ENCODE assay signal across 23 cellular contexts in the genomic region with DNA sequence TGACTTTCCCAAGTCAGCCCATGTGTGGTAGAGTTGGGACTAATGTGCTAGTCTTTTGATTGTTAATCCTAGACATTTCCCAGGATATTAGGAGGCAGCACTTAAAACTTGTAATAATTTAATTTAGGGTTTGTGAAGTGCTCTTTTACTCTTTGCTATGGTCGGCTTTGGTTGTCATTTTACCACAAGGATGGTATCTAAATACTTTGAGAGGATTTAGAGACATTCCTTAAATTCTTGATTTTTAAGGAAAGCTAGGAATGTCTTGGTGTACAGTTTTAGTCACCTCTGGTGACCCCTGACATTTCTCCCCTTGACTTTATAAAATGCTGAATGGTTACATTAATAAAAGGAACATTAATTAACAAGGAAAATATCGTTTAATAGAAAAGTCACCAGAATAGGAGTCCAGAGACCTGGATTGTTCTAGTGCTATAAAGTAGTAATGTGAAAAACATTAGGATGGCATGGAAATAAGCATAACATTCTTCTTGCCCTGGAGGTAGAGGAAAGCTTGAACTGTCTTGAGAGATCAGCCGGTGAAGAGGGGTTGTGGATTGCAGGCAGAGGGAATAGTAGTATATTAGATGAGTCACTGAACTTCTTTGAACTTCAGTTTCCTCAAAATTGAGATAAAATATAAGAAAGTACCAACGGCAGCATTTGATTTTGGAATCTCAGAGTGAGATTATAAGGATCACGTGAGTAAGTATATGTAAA. TPM values are rescaled to one million over a fixed set of nuclear protein-coding genes. Genes with fewer than 3 reads are reported as not detected.
A peak's percentile ranks its signal among the peaks of the same experiment; 100 is the strongest.
DNase-seq lines count a peak whose midpoint lies in the region; ATAC-seq, FAIRE-seq and TF ChIP-seq lines count a peak whose summit lies in the region.
"Had no signal": no experiment of that assay in that cellular context is flagged by ENCODE, and none has a peak within 500 bp of the region (broad histone marks: within the 10 kb centered on the region; RNA-seq: fewer than 3 reads in every experiment).

No MANE protein-coding gene starts in this region.

- H3K27me3 Mint-ChIP-seq in astrocyte (ENCODE audit: low read depth, unreplicated experiment), result no peaks in the 10 kb centered on the region
- peaks cover 7% of the 10 kb centered on the region for H3K27me3 Mint-ChIP-seq in T-helper 2 cell treated with Interferon-gamma antibody and Interleukin-4, amounts not matched to agents 5 μg/mL and 100 μg/mL, for 36 hours (ENCODE audit: low read depth)
- H3K27me3 Mint-ChIP-seq: activated naive CD8-positive, alpha-beta T cell treated with anti-CD3 and anti-CD28 coated beads, Interleukin-2, amount 10 ng/mL, durations not matched to agents 7 days and 5 days; activated T-cell treated with anti-CD3 and anti-CD28 coated beads, Interleukin-2, amount 50 U/mL, for 24 hours; CD8-positive, alpha-beta memory T cell; effector memory CD8-positive, alpha-beta T cell had no signal

- H2BK15ac ChIP-seq in IMR-90 (ENCODE audit: low read depth, low read length), result no peak overlapping the region

- no peak overlapping the region for H4K5ac ChIP-seq in IMR-90 (ENCODE audit: low read depth, low read length)

- H3K4me3 Mint-ChIP-seq in astrocyte (ENCODE audit: unreplicated experiment), result no peak overlapping the region
- H3K4me3 Mint-ChIP-seq in T-helper 2 cell treated with Interferon-gamma antibody and Interleukin-4, amounts not matched to agents 5 μg/mL and 100 μg/mL, for 36 hours, result no peak overlapping the region
- H3K4me3 Mint-ChIP-seq: activated naive CD8-positive, alpha-beta T cell treated with anti-CD3 and anti-CD28 coated beads, Interleukin-2, amount 10 ng/mL, durations not matched to agents 7 days and 5 days; activated T-cell treated with anti-CD3 and anti-CD28 coated beads, Interleukin-2, amount 50 U/mL, for 24 hours; CD8-positive, alpha-beta memory T cell; effector memory CD8-positive, alpha-beta T cell had no signal

- H3K27ac ChIP-seq in IMR-90 (ENCODE audit: insufficient read depth, low read length), result no peak overlapping the region
- no peak overlapping the region for H3K27ac ChIP-seq in astrocyte (ENCODE audit: low read depth, low read length)
- H3K27ac ChIP-seq in left lung, result peak overlapping the region in 1 of 2 donors; percentile 11
- H3K27ac ChIP-seq: right lobe of liver, testis had no signal

- no peaks in the 10 kb centered on the region for H3K36me3 Mint-ChIP-seq in astrocyte (ENCODE audit: low read depth, unreplicated experiment)
- no peaks in the 10 kb centered on the region for H3K36me3 Mint-ChIP-seq in T-helper 2 cell treated with Interferon-gamma antibody and Interleukin-4, amounts not matched to agents 5 μg/mL and 100 μg/mL, for 36 hours (ENCODE audit: low read depth)

- peak overlapping the region; percentile 63 for H2BK5ac ChIP-seq in IMR-90 (ENCODE audit: low read depth, low read length, poor library complexity, severe bottlenecking)

- peaks cover 0 to 55% of the 10 kb centered on the region in 2 experiments; a peak in 2 of 4 replicates for H3K79me1 ChIP-seq in IMR-90 (ENCODE audit: low read depth in 1 of 2, low read length in 2 of 2)

- peak; percentile 37 for FAIRE-seq in astrocyte (lab: Jason Lieb, UNC)
- FAIRE-seq: frontal cortex, GM12892 had no signal

- in situ Hi-C loops in IMR-90 (cut with MboI; ENCODE audit: low sequenced_read_pairs), result no loop called here

- peaks cover 35% of the 10 kb centered on the region for H3K4me1 Mint-ChIP-seq in astrocyte (ENCODE audit: low read depth, unreplicated experiment)
- H3K4me1 Mint-ChIP-seq in T-helper 2 cell treated with Interferon-gamma antibody and Interleukin-4, amounts not matched to agents 5 μg/mL and 100 μg/mL, for 36 hours (ENCODE audit: low read depth), result peaks cover 6% of the 10 kb centered on the region

- peaks cover 14% of the 10 kb centered on the region for H3K9me1 ChIP-seq in IMR-90 (ENCODE audit: insufficient read depth, low read length)

- H3K4me1 ChIP-seq in IMR-90 (ENCODE audit: control insufficient read depth, insufficient read depth, low read length), result peaks cover 10% of the 10 kb centered on the region
- peaks cover 35% of the 10 kb centered on the region for H3K4me1 ChIP-seq in astrocyte (ENCODE audit: insufficient read depth, low read length)
- peaks cover 26 to 45% of the 10 kb centered on the region in 2 donors for H3K4me1 ChIP-seq in left lung

- H4K8ac ChIP-seq in IMR-90 (ENCODE audit: low read depth in 2 of 2, low read length in 2 of 2), result no peak overlapping the region; a peak in 1 of 4 replicates

- no peak overlapping the region for H2BK20ac ChIP-seq in IMR-90 (ENCODE audit: low read depth, low read length)

- peaks cover 97% of the 10 kb centered on the region for H4K20me1 ChIP-seq in IMR-90 (ENCODE audit: insufficient read depth, low read length)
- peaks cover 95% of the 10 kb centered on the region for H4K20me1 ChIP-seq in astrocyte (ENCODE audit: insufficient read depth, low read length)

- no peaks in the 10 kb centered on the region for H3K27me3 ChIP-seq in IMR-90 (ENCODE audit: control insufficient read depth, insufficient read depth, low read length)
- H3K27me3 ChIP-seq in astrocyte (ENCODE audit: insufficient read depth, low read length), result no peaks in the 10 kb centered on the region
- no peaks in the 10 kb centered on the region for H3K27me3 ChIP-seq in left lung
- H3K27me3 ChIP-seq: right lobe of liver, testis had no signal

- ATAC-seq in IMR-90 (ENCODE audit: low read depth) (peak; percentile 68), left lung (peak; percentile 42), GM18502 (IDR thresholded peaks at IDR 0.05; ENCODE audit: poor library complexity, unreplicated experiment) (no peak), HG02870 (IDR thresholded peaks at IDR 0.05; ENCODE audit: unreplicated experiment) (no peak)
- ATAC-seq: effector memory CD8-positive, alpha-beta T cell; HCT116; right lobe of liver had no signal

- dilution Hi-C loops in IMR-90 (cut with HindIII; ENCODE audit: low sequenced_read_pairs, unreplicated experiment), result no loop called here

- H3K14ac ChIP-seq in IMR-90 (replicated peaks; ENCODE audit: low read depth, low read length), result 0 out of 2 replicates have a peak overlapping the region, but pooled peaks have one; percentile 38

- POLR2A ChIA-PET in IMR-90 (lab: Charles Lee; ENCODE audit: unreplicated experiment), result no interaction called here

- no peak overlapping the region for H4K91ac ChIP-seq in IMR-90 (ENCODE audit: insufficient read depth, low read depth, low read length)

- no peak for TF ChIP-seq POLR2A in IMR-90 (IDR thresholded peaks at IDR 0.05; ENCODE audit: low read depth, low read length)

- peak overlapping the region; percentile 40; the same call in 1 of the 2 replicates for H3K9ac ChIP-seq in IMR-90 (ENCODE audit: low read depth, low read length)
- no peak overlapping the region for H3K9ac ChIP-seq in astrocyte (ENCODE audit: low read length)

- H3K36me3 ChIP-seq in IMR-90 (ENCODE audit: control insufficient read depth, insufficient read depth, low read length) (no peaks in the 10 kb centered on the region), astrocyte (ENCODE audit: insufficient read depth, low read length) (no peaks in the 10 kb centered on the region), left lung (no peaks in the 10 kb centered on the region)
- H3K36me3 ChIP-seq: right lobe of liver had no signal

- intact Hi-C loops in IMR-90 (cut with micrococcal nuclease) (no loop called here), left lung (cut with DNase I) (no loop called here)

- H3K23ac ChIP-seq in IMR-90 (ENCODE audit: low read depth, low read length), result peak overlapping the region; percentile 74; the same call in 1 of the 2 replicates

- no peak overlapping the region for H2AK9ac ChIP-seq in IMR-90 (replicated peaks; ENCODE audit: low read depth, low read length, poor library complexity)

- no peak overlapping the region for H3K4me3 ChIP-seq in IMR-90 (ENCODE audit: insufficient read depth, low read depth, low read length)
- H3K4me3 ChIP-seq in astrocyte (ENCODE audit: insufficient read depth, low read depth, low read length), result no peak overlapping the region
- no peak overlapping the region for H3K4me3 ChIP-seq in left lung
- H3K4me3 ChIP-seq: right lobe of liver, testis had no signal

- no peaks in the 10 kb centered on the region for H3K9me3 Mint-ChIP-seq in astrocyte (ENCODE audit: unreplicated experiment)
- peaks cover under 1% of the 10 kb centered on the region for H3K9me3 Mint-ChIP-seq in T-helper 2 cell treated with Interferon-gamma antibody and Interleukin-4, amounts not matched to agents 5 μg/mL and 100 μg/mL, for 36 hours
- H3K9me3 Mint-ChIP-seq: activated naive CD8-positive, alpha-beta T cell treated with anti-CD3 and anti-CD28 coated beads, Interleukin-2, amount 10 ng/mL, durations not matched to agents 7 days and 5 days; effector memory CD8-positive, alpha-beta T cell had no signal

- BruUV-seq in IMR-90 (replicated peaks; lab: Mats Ljungman, UMichigan), result no TSS peak

- TF ChIP-seq RAD21 in IMR-90 (IDR thresholded peaks at IDR 0.05; ENCODE audit: low read length), result no peak

- CTCF ChIA-PET in IMR-90 (lab: Yijun Ruan, JAX), result interaction anchor here (0.5 kb wide), 1 partner anchor 28 kb away, joined by 3 read pairs; no protein-coding TSS in a partner anchor

- H3K27ac Mint-ChIP-seq in astrocyte (ENCODE audit: unreplicated experiment), result no peak overlapping the region
- no peak overlapping the region for H3K27ac Mint-ChIP-seq in T-helper 2 cell treated with Interferon-gamma antibody and Interleukin-4, amounts not matched to agents 5 μg/mL and 100 μg/mL, for 36 hours
- H3K27ac Mint-ChIP-seq: activated naive CD8-positive, alpha-beta T cell treated with anti-CD3 and anti-CD28 coated beads, Interleukin-2, amount 10 ng/mL, durations not matched to agents 7 days and 5 days; activated T-cell treated with anti-CD3 and anti-CD28 coated beads, Interleukin-2, amount 50 U/mL, for 24 hours; effector memory CD8-positive, alpha-beta T cell had no signal

- 72% methylated on average over 2 of the region's 5 CpGs; no CpG with 5 or more reads in 1 of the 2 experiments for WGBS in IMR-90 (ENCODE audit: extremely low coverage in 2 of 2, insufficient read length in 1 of 2), 2 experiments

- H3K56ac ChIP-seq in IMR-90 (ENCODE audit: extremely low read depth, insufficient read depth, low read length), result no peak overlapping the region

- no peak overlapping the region for H2AFZ ChIP-seq in IMR-90 (replicated peaks; ENCODE audit: low read length, poor library complexity)
- H2AFZ ChIP-seq in astrocyte (ENCODE audit: low read depth, low read length), result no peak overlapping the region

- H2BK120ac ChIP-seq in IMR-90 (ENCODE audit: low read depth, low read length), result 0 out of 2 replicates have a peak overlapping the region, but pooled peaks have one; percentile 32

- H3K4me2 ChIP-seq in IMR-90 (ENCODE audit: low read depth, low read length) (peak overlapping the region; percentile 76; the same call in 1 of the 2 replicates), astrocyte (ENCODE audit: low read length) (peak overlapping the region; percentile 43)

- peak overlapping the region; percentile 43; the same call in 1 of the 2 replicates for H3K18ac ChIP-seq in IMR-90 (ENCODE audit: low read depth, low read length)

- H3K4ac ChIP-seq in IMR-90 (ENCODE audit: low read depth, low read length), result no peak overlapping the region

- TF ChIP-seq CTCF in IMR-90 (conservative IDR thresholded peaks at IDR 0.05; ENCODE audit: low read depth, low read length) (no peak), astrocyte (IDR thresholded peaks at IDR 0.05; ENCODE audit: insufficient read depth, low read depth, low read length) (no peak), left lung (IDR thresholded peaks at IDR 0.05) (no peak)

- DNase-seq in A172 (ENCODE audit: low spot score), result peak; percentile 46
- DNase-seq in IMR-90, result peak; percentile 42
- DNase-seq in astrocyte (ENCODE audit: low read depth), result no peak
- no peak for DNase-seq in left lung
- DNase-seq in activated T-cell treated with anti-CD3 and anti-CD28 coated beads, Interleukin-2, amount 50 U/mL, for 48 hours, result no peak
- DNase-seq in T-helper 2 cell treated with Interferon-gamma antibody and Interleukin-4, amounts not matched to agents 5 μg/mL and 100 μg/mL, for 36 hours (ENCODE audit: low spot score), result no peak
- DNase-seq: ACHN; activated CD4-positive, alpha-beta T cell treated with anti-CD3 and anti-CD28 coated beads, Interleukin-2, amount 50 U/mL, for 1 hour; activated naive CD8-positive, alpha-beta T cell treated with anti-CD3 and anti-CD28 coated beads, Interleukin-2, amount 10 ng/mL, durations not matched to agents 7 days and 5 days; activated T-cell treated with anti-CD3 and anti-CD28 coated beads, Interleukin-2, amount 50 U/mL, for 24 hours; caudate nucleus; CD8-positive, alpha-beta memory T cell; effector memory CD8-positive, alpha-beta T cell; NCI-H1417 treated with DMSO at 0.1 percent for 48 hours; right lobe of liver; Right ventricle myocardium superior; stimulated activated CD4-positive, alpha-beta T cell treated with anti-CD3 and anti-CD28 coated beads, Interleukin-4, amount 100 ng/mL, for 24 hours; testis had no signal

- H3K79me2 ChIP-seq in astrocyte (ENCODE audit: insufficient read depth, low read length), result peaks cover 100% of the 10 kb centered on the region

- no peak overlapping the region for H2AK5ac ChIP-seq in IMR-90 (ENCODE audit: low read depth, low read length)

- H3K9me3 ChIP-seq in IMR-90 (ENCODE audit: control insufficient read depth, insufficient read depth, low read length) (no peaks in the 10 kb centered on the region), astrocyte (ENCODE audit: insufficient read depth, low read depth, low read length) (no peaks in the 10 kb centered on the region), left lung (no peaks in the 10 kb centered on the region)
- H3K9me3 ChIP-seq: right lobe of liver, testis had no signal

RNA-seq across cellular contexts. Expression of a gene that starts 7.3 kb away (rescaled TPM):
- total RNA-seq in A172 (2014; rRNA removed; shearing (Covaris generic)), result 35.5 and 36.6 TPM in 2 replicates
- total RNA-seq in IMR-90 (2012; rRNA removed) (169 and 222 TPM in 2 replicates), astrocyte (16.5 TPM in 2 replicates), left lung (10 to 100 TPM; 18.5 to 21.4 TPM)
- polyA plus RNA-seq in IMR-90 (2012; rRNA removed), result 37.5 and 38.4 TPM in 2 replicates
- polyA plus RNA-seq in IMR-90 (2012; cell fraction: cytosol; rRNA removed), result 11.7 and 18.8 TPM in 2 replicates
- polyA plus RNA-seq in IMR-90 (2012; cell fraction: nucleus; rRNA removed; ENCODE audit: low replicate concordance), result 12.5 and 48.7 TPM in 2 replicates

Comparison
In these comparisons a context has a peak if more than half of its experiments do, and no peak if none do; other contexts are left out.
1. DNase-seq: peak in A172 (single experiment) and IMR-90 (single experiment); none in astrocyte (single experiment), left lung (0 of 2), activated T-cell treated with anti-CD3 and anti-CD28 coated beads, Interleukin-2, amount 50 U/mL, for 48 hours (0 of 2) and T-helper 2 cell treated with Interferon-gamma antibody and Interleukin-4, amounts not matched to agents 5 μg/mL and 100 μg/mL, for 36 hours (single experiment).
2. ATAC-seq: peak in IMR-90 (single experiment) and left lung (single experiment); none in GM18502 (single experiment) and HG02870 (single experiment).